In genomic region chr7:8303904-8304528, GRCh38 we compare ENCODE assay signal across 1 cellular context.
TF ChIP-seq lines count a peak whose summit lies in the region.

No MANE protein-coding gene starts in this region.

TF ChIP-seq in K562, 482 proteins besides CTCF, POLR2A, EP300 and RAD21 (continued from another document and continues in another):
- TF ChIP-seq, protein P1, sequence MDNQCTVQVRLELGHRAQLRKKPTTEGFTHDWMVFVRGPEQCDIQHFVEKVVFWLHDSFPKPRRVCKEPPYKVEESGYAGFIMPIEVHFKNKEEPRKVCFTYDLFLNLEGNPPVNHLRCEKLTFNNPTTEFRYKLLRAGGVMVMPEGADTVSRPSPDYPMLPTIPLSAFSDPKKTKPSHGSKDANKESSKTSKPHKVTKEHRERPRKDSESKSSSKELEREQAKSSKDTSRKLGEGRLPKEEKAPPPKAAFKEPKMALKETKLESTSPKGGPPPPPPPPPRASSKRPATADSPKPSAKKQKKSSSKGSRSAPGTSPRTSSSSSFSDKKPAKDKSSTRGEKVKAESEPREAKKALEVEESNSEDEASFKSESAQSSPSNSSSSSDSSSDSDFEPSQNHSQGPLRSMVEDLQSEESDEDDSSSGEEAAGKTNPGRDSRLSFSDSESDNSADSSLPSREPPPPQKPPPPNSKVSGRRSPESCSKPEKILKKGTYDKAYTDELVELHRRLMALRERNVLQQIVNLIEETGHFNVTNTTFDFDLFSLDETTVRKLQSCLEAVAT (IDR thresholded peaks at IDR 0.05), result no peak
- TF ChIP-seq STAG1 (CRISPR knock-in tag; IDR thresholded peaks at IDR 0.05; ENCODE audit: borderline replicate concordance), result no peak
- TF ChIP-seq GTF2E2 (tag; IDR thresholded peaks at IDR 0.05), result 0 out of 2 replicates have a peak, but pooled peaks have one; percentile 34
- no peak for TF ChIP-seq CAMTA2 (CRISPR knock-in tag; conservative IDR thresholded peaks at IDR 0.05)
- TF ChIP-seq NRF1 (conservative IDR thresholded peaks at IDR 0.05 in 1 of 2, IDR thresholded peaks at IDR 0.05 in 1 of 2), result peak; percentile 83 to 86
- 0 out of 2 replicates have a peak, but pooled peaks have one; percentile 8 for TF ChIP-seq BHLHE40 (IDR thresholded peaks at IDR 0.05; ENCODE audit: low read length)
- TF ChIP-seq NR2C2 (CRISPR knock-in tag; IDR thresholded peaks at IDR 0.05), result no peak
- peak; percentile 69 for TF ChIP-seq NR2C2 (tag; IDR thresholded peaks at IDR 0.05)
- TF ChIP-seq, protein P2, sequence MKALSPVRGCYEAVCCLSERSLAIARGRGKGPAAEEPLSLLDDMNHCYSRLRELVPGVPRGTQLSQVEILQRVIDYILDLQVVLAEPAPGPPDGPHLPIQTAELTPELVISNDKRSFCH (CRISPR knock-in tag; IDR thresholded peaks at IDR 0.05), result no peak
- TF ChIP-seq, protein P2 (tag; IDR thresholded peaks at IDR 0.05), result peak; percentile 62; the same call in 1 of the 2 replicates
- TF ChIP-seq ZNF449 (CRISPR knock-in tag; IDR thresholded peaks at IDR 0.05), result no peak; the same call in 1 of the 2 replicates
- TF ChIP-seq, protein P3, sequence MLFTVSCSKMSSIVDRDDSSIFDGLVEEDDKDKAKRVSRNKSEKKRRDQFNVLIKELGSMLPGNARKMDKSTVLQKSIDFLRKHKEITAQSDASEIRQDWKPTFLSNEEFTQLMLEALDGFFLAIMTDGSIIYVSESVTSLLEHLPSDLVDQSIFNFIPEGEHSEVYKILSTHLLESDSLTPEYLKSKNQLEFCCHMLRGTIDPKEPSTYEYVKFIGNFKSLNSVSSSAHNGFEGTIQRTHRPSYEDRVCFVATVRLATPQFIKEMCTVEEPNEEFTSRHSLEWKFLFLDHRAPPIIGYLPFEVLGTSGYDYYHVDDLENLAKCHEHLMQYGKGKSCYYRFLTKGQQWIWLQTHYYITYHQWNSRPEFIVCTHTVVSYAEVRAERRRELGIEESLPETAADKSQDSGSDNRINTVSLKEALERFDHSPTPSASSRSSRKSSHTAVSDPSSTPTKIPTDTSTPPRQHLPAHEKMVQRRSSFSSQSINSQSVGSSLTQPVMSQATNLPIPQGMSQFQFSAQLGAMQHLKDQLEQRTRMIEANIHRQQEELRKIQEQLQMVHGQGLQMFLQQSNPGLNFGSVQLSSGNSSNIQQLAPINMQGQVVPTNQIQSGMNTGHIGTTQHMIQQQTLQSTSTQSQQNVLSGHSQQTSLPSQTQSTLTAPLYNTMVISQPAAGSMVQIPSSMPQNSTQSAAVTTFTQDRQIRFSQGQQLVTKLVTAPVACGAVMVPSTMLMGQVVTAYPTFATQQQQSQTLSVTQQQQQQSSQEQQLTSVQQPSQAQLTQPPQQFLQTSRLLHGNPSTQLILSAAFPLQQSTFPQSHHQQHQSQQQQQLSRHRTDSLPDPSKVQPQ (CRISPR knock-in tag; IDR thresholded peaks at IDR 0.05; ENCODE audit: borderline replicate concordance), result no peak
- TF ChIP-seq MECOM (CRISPR knock-in tag; IDR thresholded peaks at IDR 0.05), result 0 out of 2 replicates have a peak, but pooled peaks have one; percentile 57
- TF ChIP-seq ZFP36 (IDR thresholded peaks at IDR 0.05; ENCODE audit: low read depth, low read length, partially characterized antibody), result no peak
- TF ChIP-seq FOXK2 (conservative IDR thresholded peaks at IDR 0.05 in 1 of 2, IDR thresholded peaks at IDR 0.05 in 1 of 2; ENCODE audit: low read depth in 2 of 2), result peak; percentile 60 to 63; a peak in 3 of 4 replicates
- no peak for TF ChIP-seq NR4A1 (CRISPR knock-in tag; IDR thresholded peaks at IDR 0.05)
- TF ChIP-seq NR4A1 (tag; IDR thresholded peaks at IDR 0.05), result peak; percentile 65; the same call in 1 of the 2 replicates
- no peak for TF ChIP-seq PHF8 (IDR thresholded peaks at IDR 0.05; ENCODE audit: borderline replicate concordance, low read length)
- TF ChIP-seq SNIP1 (IDR thresholded peaks at IDR 0.05; ENCODE audit: low read depth), result no peak
- TF ChIP-seq ADNP (tag; IDR thresholded peaks at IDR 0.05), result no peak
- no peak for TF ChIP-seq ZNF644 (tag; IDR thresholded peaks at IDR 0.05; ENCODE audit: low read depth)
- TF ChIP-seq KLF1 (tag; IDR thresholded peaks at IDR 0.05), result 0 out of 2 replicates have a peak, but pooled peaks have one; percentile 24
- 0 out of 2 replicates have a peak, but pooled peaks have one; percentile 34 for TF ChIP-seq SP1 (CRISPR knock-in tag; IDR thresholded peaks at IDR 0.05)
- TF ChIP-seq MTA3 (IDR thresholded peaks at IDR 0.05; ENCODE audit: borderline replicate concordance), result 0 out of 2 replicates have a peak, but pooled peaks have one; percentile 15
- TF ChIP-seq, protein P4, sequence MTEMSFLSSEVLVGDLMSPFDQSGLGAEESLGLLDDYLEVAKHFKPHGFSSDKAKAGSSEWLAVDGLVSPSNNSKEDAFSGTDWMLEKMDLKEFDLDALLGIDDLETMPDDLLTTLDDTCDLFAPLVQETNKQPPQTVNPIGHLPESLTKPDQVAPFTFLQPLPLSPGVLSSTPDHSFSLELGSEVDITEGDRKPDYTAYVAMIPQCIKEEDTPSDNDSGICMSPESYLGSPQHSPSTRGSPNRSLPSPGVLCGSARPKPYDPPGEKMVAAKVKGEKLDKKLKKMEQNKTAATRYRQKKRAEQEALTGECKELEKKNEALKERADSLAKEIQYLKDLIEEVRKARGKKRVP (CRISPR knock-in tag; IDR thresholded peaks at IDR 0.05), result no peak
- no peak for TF ChIP-seq TBP (optimal IDR thresholded peaks at IDR 0.05; ENCODE audit: low read depth, low read length)
- peak; percentile 32 for TF ChIP-seq TAF9B (IDR thresholded peaks at IDR 0.05; ENCODE audit: partially characterized antibody)
- TF ChIP-seq CTBP1 (IDR thresholded peaks at IDR 0.05; ENCODE audit: borderline replicate concordance), result peak; percentile 38; the same call in 1 of the 2 replicates
- TF ChIP-seq, protein P5, sequence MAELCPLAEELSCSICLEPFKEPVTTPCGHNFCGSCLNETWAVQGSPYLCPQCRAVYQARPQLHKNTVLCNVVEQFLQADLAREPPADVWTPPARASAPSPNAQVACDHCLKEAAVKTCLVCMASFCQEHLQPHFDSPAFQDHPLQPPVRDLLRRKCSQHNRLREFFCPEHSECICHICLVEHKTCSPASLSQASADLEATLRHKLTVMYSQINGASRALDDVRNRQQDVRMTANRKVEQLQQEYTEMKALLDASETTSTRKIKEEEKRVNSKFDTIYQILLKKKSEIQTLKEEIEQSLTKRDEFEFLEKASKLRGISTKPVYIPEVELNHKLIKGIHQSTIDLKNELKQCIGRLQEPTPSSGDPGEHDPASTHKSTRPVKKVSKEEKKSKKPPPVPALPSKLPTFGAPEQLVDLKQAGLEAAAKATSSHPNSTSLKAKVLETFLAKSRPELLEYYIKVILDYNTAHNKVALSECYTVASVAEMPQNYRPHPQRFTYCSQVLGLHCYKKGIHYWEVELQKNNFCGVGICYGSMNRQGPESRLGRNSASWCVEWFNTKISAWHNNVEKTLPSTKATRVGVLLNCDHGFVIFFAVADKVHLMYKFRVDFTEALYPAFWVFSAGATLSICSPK (IDR thresholded peaks at IDR 0.05; ENCODE audit: borderline replicate concordance), result no peak
- no peak for TF ChIP-seq AFF1 (IDR thresholded peaks at IDR 0.05; ENCODE audit: low read depth in 1 of 2, partially characterized antibody in 2 of 2)
- TF ChIP-seq ZNF431 (CRISPR knock-in tag; IDR thresholded peaks at IDR 0.05), result no peak
- TF ChIP-seq, protein P6, sequence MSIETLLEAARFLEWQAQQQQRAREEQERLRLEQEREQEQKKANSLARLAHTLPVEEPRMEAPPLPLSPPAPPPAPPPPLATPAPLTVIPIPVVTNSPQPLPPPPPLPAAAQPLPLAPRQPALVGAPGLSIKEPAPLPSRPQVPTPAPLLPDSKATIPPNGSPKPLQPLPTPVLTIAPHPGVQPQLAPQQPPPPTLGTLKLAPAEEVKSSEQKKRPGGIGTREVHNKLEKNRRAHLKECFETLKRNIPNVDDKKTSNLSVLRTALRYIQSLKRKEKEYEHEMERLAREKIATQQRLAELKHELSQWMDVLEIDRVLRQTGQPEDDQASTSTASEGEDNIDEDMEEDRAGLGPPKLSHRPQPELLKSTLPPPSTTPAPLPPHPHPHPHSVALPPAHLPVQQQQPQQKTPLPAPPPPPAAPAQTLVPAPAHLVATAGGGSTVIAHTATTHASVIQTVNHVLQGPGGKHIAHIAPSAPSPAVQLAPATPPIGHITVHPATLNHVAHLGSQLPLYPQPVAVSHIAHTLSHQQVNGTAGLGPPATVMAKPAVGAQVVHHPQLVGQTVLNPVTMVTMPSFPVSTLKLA (conservative IDR thresholded peaks at IDR 0.05), result peak; percentile 64 to 67
- TF ChIP-seq ZNF239 (CRISPR knock-in tag; IDR thresholded peaks at IDR 0.05), result peak; percentile 37; the same call in 1 of the 2 replicates
- no peak for TF ChIP-seq ZNF121 (CRISPR knock-in tag; conservative IDR thresholded peaks at IDR 0.05)
- TF ChIP-seq FOXA1 (IDR thresholded peaks at IDR 0.05; ENCODE audit: borderline replicate concordance), result no peak
- TF ChIP-seq ATF1 (CRISPR knock-in tag; IDR thresholded peaks at IDR 0.05), result no peak
- TF ChIP-seq ATF1 (tag; IDR thresholded peaks at IDR 0.05), result peak; percentile 73
- TF ChIP-seq ARID4B (CRISPR knock-in tag; IDR thresholded peaks at IDR 0.05), result no peak
- no peak for TF ChIP-seq ZNF445 (CRISPR knock-in tag; IDR thresholded peaks at IDR 0.05; ENCODE audit: low read depth)
- no peak for TF ChIP-seq KHSRP (IDR thresholded peaks at IDR 0.05)
- no peak for TF ChIP-seq PTRF (tag; IDR thresholded peaks at IDR 0.05)
